8 cellular contexts compared by ENCODE assay signal in the genomic region with DNA sequence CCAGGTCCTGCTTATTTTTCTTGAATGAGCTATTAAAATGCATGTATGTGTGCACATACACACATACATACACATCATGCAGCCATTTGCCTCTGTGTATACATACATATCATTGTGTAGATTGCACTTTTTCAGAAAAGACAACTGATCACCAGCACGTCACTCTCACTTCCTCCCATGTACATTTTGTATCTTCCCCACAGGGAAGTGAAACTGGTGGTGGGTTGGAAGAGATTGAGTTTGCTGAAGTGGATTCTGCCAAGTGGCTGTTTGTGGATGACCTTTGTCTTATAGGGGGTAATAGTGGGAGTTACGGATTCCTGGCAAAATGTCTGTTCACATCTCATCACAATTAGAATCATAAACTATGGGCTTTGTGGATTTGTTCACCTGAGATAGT.
A peak's percentile ranks its signal among the peaks of the same experiment; 100 is the strongest.
DNase-seq lines count a peak whose midpoint lies in the region; ATAC-seq, FAIRE-seq and TF ChIP-seq lines count a peak whose summit lies in the region.

No MANE protein-coding gene starts in this region.

- H3K36me3 Mint-ChIP-seq in memory B cell = peaks cover 2% of the 10 kb centered on the region

- H3K4me1 Mint-ChIP-seq in memory B cell = peaks cover 60% of the 10 kb centered on the region

- H3K27me3 Mint-ChIP-seq in memory B cell = no peaks in the 10 kb centered on the region

- peak; percentile 68 for ATAC-seq in GM21619 (IDR thresholded peaks at IDR 0.05; ENCODE audit: unreplicated experiment)
- ATAC-seq in memory B cell (ENCODE audit: low read depth) = peak; percentile 84

- no peak; the same call in 1 of the 2 replicates for TF ChIP-seq POLR2A in GM12891 (IDR thresholded peaks at IDR 0.05; ENCODE audit: low read depth, low read length)

- peak overlapping the region; percentile 1 for H3K4me3 Mint-ChIP-seq in memory B cell

- no peaks in the 10 kb centered on the region for H3K9me3 Mint-ChIP-seq in memory B cell

- no peak for DNase-seq in GM12891 (ENCODE audit: insufficient read length, low spot score)
- peak; percentile 98 for DNase-seq in MV-4-11 (lab: John Stamatoyannopoulos, UW)
- peak; percentile 61 to 72 for DNase-seq in memory B cell (ENCODE audit: low spot score in 2 of 2)
- DNase-seq in iPS-NIHi7 (ENCODE audit: extremely low spot score) = no peak
- no peak for DNase-seq in activated gamma-delta T cell treated with Interleukin-2 at 50 U/mL for 16 hours
- no peak for DNase-seq in SHP77 treated with DMSO at 0.1 percent for 48 hours (lab: John Stamatoyannopoulos, UW)
- DNase-seq in NCI-H1417 (lab: John Stamatoyannopoulos, UW) = no peak

- peak; percentile 99 for FAIRE-seq in GM12891 (lab: Jason Lieb, UNC)

- H3K27ac Mint-ChIP-seq in memory B cell = peak overlapping the region; percentile 95

TF ChIP-seq in GM12891, 5 proteins besides CTCF, POLR2A, EP300 and RAD21:
- peak; percentile 92 for TF ChIP-seq POU2F2 (IDR thresholded peaks at IDR 0.05; ENCODE audit: low read depth, low read length)
- peak; percentile 100 for TF ChIP-seq SPI1 (IDR thresholded peaks at IDR 0.05; ENCODE audit: low read depth, low read length)
- TF ChIP-seq PAX5 (IDR thresholded peaks at IDR 0.05; ENCODE audit: insufficient read depth, low read length, severe bottlenecking) = no peak
- no peak for TF ChIP-seq POLR2AphosphoS5 (IDR thresholded peaks at IDR 0.05; ENCODE audit: low read depth, low read length)
- TF ChIP-seq TAF1 (IDR thresholded peaks at IDR 0.05; ENCODE audit: low read depth, low read length) = no peak
TF ChIP-seq in GM12891: peak in this region for 2.

Comparison
In these comparisons a context has a peak if more than half of its experiments do, and no peak if none do; other contexts are left out.
1. DNase-seq: peak in MV-4-11 (single experiment) and memory B cell (2 of 2); none in GM12891 (single experiment), iPS-NIHi7 (single experiment), activated gamma-delta T cell treated with Interleukin-2 at 50 U/mL for 16 hours (single experiment), SHP77 treated with DMSO at 0.1 percent for 48 hours (single experiment) and NCI-H1417 (0 of 3).